13 cellular contexts compared by ENCODE assay signal in genomic region chr2:213157242-213157641, GRCh38.
DNase-seq lines count a peak whose midpoint lies in the region; ATAC-seq lines count a peak whose summit lies in the region.
"Had no signal": no experiment of that assay in that cellular context is flagged by ENCODE, and none has a peak within 500 bp of the region (broad histone marks: within the 10 kb centered on the region; RNA-seq: fewer than 3 reads in every experiment).

No MANE protein-coding gene starts in this region.

- DNase-seq in memory B cell (ENCODE audit: low spot score in 2 of 2) (peak in 1 of 2 donors; percentile 23), T-helper 9 cell (no peak), middle frontal gyrus (ENCODE audit: extremely low spot score, low spot score) (no peak)
- DNase-seq in activated naive CD4-positive, alpha-beta T cell (lab: John Stamatoyannopoulos, UW), result no peak
- DNase-seq in activated CD4-positive, alpha-beta T cell treated with anti-CD3 and anti-CD28 coated beads, Interleukin-2, amount 50 U/mL, for 4 hours, result no peak
- DNase-seq: immature natural killer cell, NCI-H345, pancreas, T1000 had no signal

- ATAC-seq in GM18867 (IDR thresholded peaks at IDR 0.05; ENCODE audit: unreplicated experiment) (peak; percentile 86), GM21723 (IDR thresholded peaks at IDR 0.05; ENCODE audit: unreplicated experiment) (peak; percentile 60), HG03378 (IDR thresholded peaks at IDR 0.05; ENCODE audit: unreplicated experiment) (peak; percentile 85), memory B cell (ENCODE audit: low read depth) (peak; percentile 89)
- ATAC-seq: pancreas had no signal

- no peaks in the 10 kb centered on the region for H3K36me3 Mint-ChIP-seq in memory B cell

- peak overlapping the region; percentile 56 for H3K27ac Mint-ChIP-seq in memory B cell
- H3K27ac Mint-ChIP-seq: activated naive CD4-positive, alpha-beta T cell treated with anti-CD3 and anti-CD28 coated beads, Interleukin-2, amount 50 U/mL, for 72 hours; immature natural killer cell had no signal

- H3K4me3 Mint-ChIP-seq in memory B cell, result no peak overlapping the region
- H3K4me3 Mint-ChIP-seq: immature natural killer cell had no signal

- no peaks in the 10 kb centered on the region for H3K9me3 Mint-ChIP-seq in memory B cell
- H3K9me3 Mint-ChIP-seq: activated naive CD4-positive, alpha-beta T cell treated with anti-CD3 and anti-CD28 coated beads, Interleukin-2, amount 50 U/mL, for 72 hours; immature natural killer cell had no signal

- H3K4me1 Mint-ChIP-seq in memory B cell, result peaks cover 4% of the 10 kb centered on the region

- H3K27me3 Mint-ChIP-seq in memory B cell, result peaks cover 2% of the 10 kb centered on the region
